ENCODE assay signal across 14 cellular contexts in genomic region chr22:20511578-20512259, GRCh38. TPM values are rescaled to one million over a fixed set of nuclear protein-coding genes. Genes with fewer than 3 reads are reported as not detected.
A peak's percentile ranks its signal among the peaks of the same experiment; 100 is the strongest.
DNase-seq lines count a peak whose midpoint lies in the region; ATAC-seq, FAIRE-seq and TF ChIP-seq lines count a peak whose summit lies in the region.
"Had no signal": no experiment of that assay in that cellular context is flagged by ENCODE, and none has a peak within 500 bp of the region (broad histone marks: within the 10 kb centered on the region; RNA-seq: fewer than 3 reads in every experiment).

No MANE protein-coding gene starts in this region.

- POLR2A ChIA-PET in activated B cell treated with CpG ODN at 0.5 μM for 24 hours (lab: Charles Lee), result interaction anchor here (0.6 to 0.8 kb wide), 2 partner anchors 94 to 118 kb away, joined by 3 to 7 read pairs; no protein-coding TSS in a partner anchor

- peak overlapping the region; percentile 24 for H3K27ac ChIP-seq in lower lobe of right lung
- H3K27ac ChIP-seq in tibial artery, result peak overlapping the region; percentile 18 to 97
- H3K27ac ChIP-seq in kidney (ENCODE audit: low read depth in 2 of 2, low read length in 2 of 2), result no peak overlapping the region

- H3K4me3 ChIP-seq in lower lobe of right lung (no peak overlapping the region), tibial artery (no peak overlapping the region), kidney (ENCODE audit: low read length in 2 of 2) (no peak overlapping the region)
- H3K4me3 ChIP-seq: skin epidermis had no signal

- intact Hi-C loops in activated B cell treated with CpG ODN at 0.5 μM for 24 hours (cut with micrococcal nuclease), result no loop called here
- intact Hi-C loops in lower lobe of right lung (cut with DNase I), result no loop called here
- intact Hi-C loops in tibial artery (cut with DNase I; ENCODE audit: low total_unique reads), result loop anchor here (5.0 kb wide), 1 partner anchor 46 kb away; no protein-coding TSS in a partner anchor
- intact Hi-C loops in kidney (cut with DNase I), result no loop called here

- H3K36me3 ChIP-seq in lower lobe of right lung (peaks cover 12% of the 10 kb centered on the region), tibial artery (peaks cover 0 to 14% (median 0%) of the 10 kb centered on the region in 3 donors), kidney (ENCODE audit: control insufficient read depth in 1 of 2, insufficient read depth in 2 of 2, low read length in 2 of 2) (peaks cover 0 to 3% of the 10 kb centered on the region in 2 donors)

- H3K9ac ChIP-seq in kidney (ENCODE audit: low read length in 2 of 2), result no peak overlapping the region

- peaks cover 69% of the 10 kb centered on the region for H3K4me1 ChIP-seq in lower lobe of right lung
- H3K4me1 ChIP-seq in tibial artery, result peaks cover 0 to 75% (median 47%) of the 10 kb centered on the region in 4 donors
- peaks cover 20 to 26% of the 10 kb centered on the region in 2 donors for H3K4me1 ChIP-seq in kidney (ENCODE audit: control insufficient read depth in 1 of 2, insufficient read depth in 1 of 2, low read depth in 1 of 2, low read length in 2 of 2)

- H3K9me3 ChIP-seq in lower lobe of right lung (no peaks in the 10 kb centered on the region), tibial artery (no peaks in the 10 kb centered on the region), kidney (ENCODE audit: control insufficient read depth in 1 of 2, low read length in 2 of 2) (no peaks in the 10 kb centered on the region)

- DNase-seq in activated naive CD4-positive, alpha-beta T cell treated with anti-CD3 and anti-CD28 coated beads, Interleukin-2, amount 50 U/mL, for 16 hours, result no peak
- DNase-seq in activated B cell treated with CpG ODN at 0.5 μM for 24 hours (no peak), lower lobe of right lung (no peak), tibial artery (no peak), kidney (no peak), germinal center (ENCODE audit: low spot score) (no peak)
- DNase-seq: DND-41, KG1, NCI-H1436 treated with DMSO at 0.1 percent for 48 hours, NCI-H510A treated with DMSO at 0.1 percent for 48 hours had no signal

- H3K27me3 ChIP-seq in lower lobe of right lung (ENCODE audit: low read depth), result no peaks in the 10 kb centered on the region
- no peaks in the 10 kb centered on the region for H3K27me3 ChIP-seq in tibial artery

- CTCF ChIA-PET in activated B cell treated with CpG ODN at 0.5 μM for 24 hours (lab: Charles Lee), result interaction anchor here (0.6 kb wide), 1 partner anchor 354 kb away, joined by 4 read pairs; no protein-coding TSS in a partner anchor

- H3K4me1 Mint-ChIP-seq in activated naive CD4-positive, alpha-beta T cell treated with anti-CD3 and anti-CD28 coated beads, Interleukin-2, amount 50 U/mL, for 24 hours, result peaks cover 78% of the 10 kb centered on the region
- peaks cover 67% of the 10 kb centered on the region for H3K4me1 Mint-ChIP-seq in activated B cell treated with CpG ODN at 0.5 μM for 24 hours

- no peaks in the 10 kb centered on the region for H3K27me3 Mint-ChIP-seq in activated naive CD4-positive, alpha-beta T cell treated with anti-CD3 and anti-CD28 coated beads, Interleukin-2, amount 50 U/mL, for 24 hours
- no peaks in the 10 kb centered on the region for H3K27me3 Mint-ChIP-seq in activated B cell treated with CpG ODN at 0.5 μM for 24 hours

- no peak for TF ChIP-seq CTCF in activated B cell treated with CpG ODN at 0.5 μM for 24 hours (IDR thresholded peaks at IDR 0.05)
- no peak for TF ChIP-seq CTCF in lower lobe of right lung (IDR thresholded peaks at IDR 0.05)
- no peak for TF ChIP-seq CTCF in tibial artery (IDR thresholded peaks at IDR 0.05)
- TF ChIP-seq CTCF in kidney (IDR thresholded peaks at IDR 0.05; ENCODE audit: borderline replicate concordance, extremely low read depth, insufficient read depth), result no peak

- no peak for FAIRE-seq in kidney (lab: Jason Lieb, UNC)
- FAIRE-seq: frontal cortex had no signal

- ATAC-seq in activated B cell treated with CpG ODN at 0.5 μM for 24 hours (ENCODE audit: low read depth), result no peak
- ATAC-seq in lower lobe of right lung, result no peak
- ATAC-seq in GM18861 (IDR thresholded peaks at IDR 0.05; ENCODE audit: unreplicated experiment), result no peak

- H3K36me3 Mint-ChIP-seq in activated naive CD4-positive, alpha-beta T cell treated with anti-CD3 and anti-CD28 coated beads, Interleukin-2, amount 50 U/mL, for 24 hours, result peaks cover 15% of the 10 kb centered on the region
- peaks cover 28% of the 10 kb centered on the region for H3K36me3 Mint-ChIP-seq in activated B cell treated with CpG ODN at 0.5 μM for 24 hours (ENCODE audit: low read depth)

- H3K4me3 Mint-ChIP-seq in activated naive CD4-positive, alpha-beta T cell treated with anti-CD3 and anti-CD28 coated beads, Interleukin-2, amount 50 U/mL, for 24 hours, result peak overlapping the region; percentile 55
- H3K4me3 Mint-ChIP-seq in activated B cell treated with CpG ODN at 0.5 μM for 24 hours, result no peak overlapping the region

- H3K9me3 Mint-ChIP-seq in activated naive CD4-positive, alpha-beta T cell treated with anti-CD3 and anti-CD28 coated beads, Interleukin-2, amount 50 U/mL, for 24 hours, result no peaks in the 10 kb centered on the region
- no peaks in the 10 kb centered on the region for H3K9me3 Mint-ChIP-seq in activated B cell treated with CpG ODN at 0.5 μM for 24 hours

- peak overlapping the region; percentile 21 for H3K27ac Mint-ChIP-seq in activated naive CD4-positive, alpha-beta T cell treated with anti-CD3 and anti-CD28 coated beads, Interleukin-2, amount 50 U/mL, for 24 hours
- H3K27ac Mint-ChIP-seq in activated B cell treated with CpG ODN at 0.5 μM for 24 hours, result peak overlapping the region; percentile 41

RNA-seq across cellular contexts. Expression of gene MED15, which starts 4.3 kb away (rescaled TPM):
- total RNA-seq in activated B cell treated with CpG ODN at 0.5 μM for 24 hours, result 112 and 127 TPM in 2 replicates
- 105 TPM for total RNA-seq in lower lobe of right lung
- total RNA-seq in kidney, result 102 TPM
- 31.7 TPM for polyA plus RNA-seq in kidney (ENCODE audit: insufficient read depth, low read depth, low replicate concordance)

RNA-seq across cellular contexts. Expression of gene KLHL22, which starts 16.1 kb away (rescaled TPM):
- total RNA-seq in activated B cell treated with CpG ODN at 0.5 μM for 24 hours, result 22.4 and 26.1 TPM in 2 replicates
- 24.0 TPM for total RNA-seq in lower lobe of right lung
- 22.4 TPM for total RNA-seq in kidney
- polyA plus RNA-seq in kidney (ENCODE audit: insufficient read depth, low read depth, low replicate concordance), result 24.3 TPM

Comparison
In these comparisons a context has a peak if more than half of its experiments do, and no peak if none do; other contexts are left out.
1. H3K27ac ChIP-seq: peak in lower lobe of right lung (single experiment) and tibial artery (2 of 2); none in kidney (0 of 2).